21 cellular contexts compared by ENCODE assay signal in the genomic region with DNA sequence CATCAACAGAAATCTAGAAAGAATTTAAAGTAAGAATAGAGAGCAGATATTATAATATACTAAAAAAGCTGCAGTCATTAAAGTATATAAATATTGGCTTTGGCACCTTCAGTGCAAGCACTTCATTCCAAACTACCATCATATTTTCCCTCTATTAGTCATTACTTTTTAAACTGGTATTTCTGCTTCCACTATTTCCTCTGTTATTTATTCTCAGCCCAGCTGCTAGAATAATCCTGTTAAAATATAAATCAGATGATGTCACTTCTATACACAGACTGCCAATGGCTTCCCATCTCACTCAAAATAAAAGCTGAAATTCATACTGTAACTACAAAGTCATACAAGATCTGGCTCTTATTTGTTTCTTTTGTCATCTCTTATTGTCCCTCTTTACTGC.
DNase-seq lines count a peak whose midpoint lies in the region; ATAC-seq and TF ChIP-seq lines count a peak whose summit lies in the region.
"Had no signal": no experiment of that assay in that cellular context is flagged by ENCODE, and none has a peak within 500 bp of the region (broad histone marks: within the 10 kb centered on the region; RNA-seq: fewer than 3 reads in every experiment).

No MANE protein-coding gene starts in this region.

- H3K4me2 ChIP-seq in parathyroid adenoma (ENCODE audit: low read length): no peak overlapping the region

- H3K27ac Mint-ChIP-seq in activated naive CD4-positive, alpha-beta T cell treated with anti-CD3 and anti-CD28 coated beads, Interleukin-2, amount 50 U/mL, for 72 hours: no peak overlapping the region
- H3K27ac Mint-ChIP-seq: B cell; CD4-positive, CD25-positive, alpha-beta regulatory T cell had no signal

- no peaks in the 10 kb centered on the region for H3K9me3 Mint-ChIP-seq in activated naive CD4-positive, alpha-beta T cell treated with anti-CD3 and anti-CD28 coated beads, Interleukin-2, amount 50 U/mL, for 72 hours

- H3K4me3 ChIP-seq in LNCaP clone FGC (ENCODE audit: low read depth, low read length): no peak overlapping the region
- no peak overlapping the region for H3K4me3 ChIP-seq in epithelial cell of esophagus (ENCODE audit: low read length)
- H3K4me3 ChIP-seq in parathyroid adenoma (ENCODE audit: low read depth, low read length): no peak overlapping the region
- H3K4me3 ChIP-seq: Peyer's patch had no signal

- no peaks in the 10 kb centered on the region for H3K9me3 ChIP-seq in parathyroid adenoma (ENCODE audit: control insufficient read depth, low read length)
- H3K9me3 ChIP-seq: Caco-2, Peyer's patch had no signal

- no peaks in the 10 kb centered on the region for H3K36me3 Mint-ChIP-seq in activated naive CD4-positive, alpha-beta T cell treated with anti-CD3 and anti-CD28 coated beads, Interleukin-2, amount 50 U/mL, for 72 hours
- H3K36me3 Mint-ChIP-seq: CD4-positive, CD25-positive, alpha-beta regulatory T cell had no signal

- no peak for TF ChIP-seq CTCF in LNCaP clone FGC (IDR thresholded peaks at IDR 0.05; ENCODE audit: control insufficient read depth, extremely low read depth, insufficient read depth)
- no peak for TF ChIP-seq CTCF in VCaP (conservative IDR thresholded peaks at IDR 0.05)
- TF ChIP-seq CTCF in epithelial cell of esophagus (IDR thresholded peaks at IDR 0.05; ENCODE audit: insufficient read depth, low read depth, low read length, missing control alignments): no peak
- no peak for TF ChIP-seq CTCF in parathyroid adenoma (IDR thresholded peaks at IDR 0.05)

- H3K79me2 ChIP-seq in parathyroid adenoma: no peaks in the 10 kb centered on the region

- peak overlapping the region; percentile 46 for H2AFZ ChIP-seq in parathyroid adenoma

- H3K36me3 ChIP-seq in parathyroid adenoma (ENCODE audit: control insufficient read depth, insufficient read depth, low read length): no peaks in the 10 kb centered on the region
- H3K36me3 ChIP-seq: Peyer's patch had no signal

- H3K9ac ChIP-seq in parathyroid adenoma: no peak overlapping the region

- DNase-seq in LNCaP clone FGC (ENCODE audit: low read depth): peak; percentile 56
- DNase-seq in epithelial cell of esophagus (ENCODE audit: low read depth): peak; percentile 29
- no peak for DNase-seq in activated naive CD4-positive, alpha-beta T cell treated with anti-CD3 and anti-CD28 coated beads, Interleukin-2, amount 50 U/mL, for 72 hours (ENCODE audit: low spot score in 2 of 2)
- DNase-seq in LoVo (ENCODE audit: low spot score): no peak
- no peak for DNase-seq in activated CD4-positive, alpha-beta T cell treated with anti-CD3 and anti-CD28 coated beads, Interleukin-2, amount 50 U/mL, for 1 hour
- no peak for DNase-seq in NCI-H345 treated with DMSO at 0.1 percent for 48 hours (lab: John Stamatoyannopoulos, UW; ENCODE audit: unreplicated experiment)
- DNase-seq: Caco-2; CD4-positive, CD25-positive, alpha-beta regulatory T cell; DMS79; GOT3; IMR-90; Karpas-422; NCI-H1417; NCI-H187 treated with DMSO at 0.1 percent for 48 hours; NCI-H2171 treated with DMSO at 0.1 percent for 48 hours; NCI-H748 treated with DMSO at 0.1 percent for 48 hours; Peyer's patch had no signal

- no peaks in the 10 kb centered on the region for H3K4me1 ChIP-seq in parathyroid adenoma
- H3K4me1 ChIP-seq: Caco-2, Peyer's patch had no signal

- no peak for ATAC-seq in activated naive CD4-positive, alpha-beta T cell treated with anti-CD3 and anti-CD28 coated beads, Interleukin-2, amount 50 U/mL, for 72 hours
- ATAC-seq: Right ventricle myocardium inferior had no signal

- H3K27ac ChIP-seq in VCaP (peak overlapping the region; percentile 47), parathyroid adenoma (no peak overlapping the region)
- H3K27ac ChIP-seq: Peyer's patch had no signal

- H3K27me3 ChIP-seq in parathyroid adenoma (ENCODE audit: control insufficient read depth, insufficient read depth, low read length): no peaks in the 10 kb centered on the region
- H3K27me3 ChIP-seq: Peyer's patch had no signal

Comparison
In these comparisons a context has a peak if more than half of its experiments do, and no peak if none do; other contexts are left out.
1. DNase-seq: peak in LNCaP clone FGC (single experiment) and epithelial cell of esophagus (single experiment); none in activated naive CD4-positive, alpha-beta T cell treated with anti-CD3 and anti-CD28 coated beads, Interleukin-2, amount 50 U/mL, for 72 hours (0 of 2), LoVo (single experiment), activated CD4-positive, alpha-beta T cell treated with anti-CD3 and anti-CD28 coated beads, Interleukin-2, amount 50 U/mL, for 1 hour (single experiment) and NCI-H345 treated with DMSO at 0.1 percent for 48 hours (single experiment).